Comparison of ENCODE assay signal across 1 cellular context in genomic region chr10:130742936-130743675, GRCh38.
TF ChIP-seq lines count a peak whose summit lies in the region.

No MANE protein-coding gene starts in this region.

TF ChIP-seq in GM23338, 12 proteins besides CTCF, POLR2A, EP300 and RAD21 (continued from another document):
- TF ChIP-seq EZH2 (IDR thresholded peaks at IDR 0.05; ENCODE audit: low read depth, unreplicated experiment) (no peak), EZH2phosphoT487 (IDR thresholded peaks at IDR 0.05; ENCODE audit: unreplicated experiment) (no peak), CREB1 (CRISPR knock-in tag; IDR thresholded peaks at IDR 0.05; ENCODE audit: low read depth) (no peak), ZNF114 (CRISPR knock-in tag; IDR thresholded peaks at IDR 0.05) (no peak), ZNF462 (CRISPR knock-in tag; IDR thresholded peaks at IDR 0.05) (no peak), NANOG (IDR thresholded peaks at IDR 0.05; ENCODE audit: borderline replicate concordance) (no peak)
